In genomic region chr19:46603752-46604241, GRCh38 we compare ENCODE assay signal across 10 cellular contexts. TPM values are rescaled to one million over a fixed set of nuclear protein-coding genes. Genes with fewer than 3 reads are reported as not detected.
DNase-seq lines count a peak whose midpoint lies in the region; ATAC-seq and TF ChIP-seq lines count a peak whose summit lies in the region.
"Had no signal": no experiment of that assay in that cellular context is flagged by ENCODE, and none has a peak within 500 bp of the region (broad histone marks: within the 10 kb centered on the region; RNA-seq: fewer than 3 reads in every experiment).

No MANE protein-coding gene starts in this region.

- no peak for TF ChIP-seq POLR2A in sigmoid colon (IDR thresholded peaks at IDR 0.05)

- H3K4me3 ChIP-seq in CD8-positive, alpha-beta memory T cell (ENCODE audit: low read length), result no peak overlapping the region
- H3K4me3 ChIP-seq in SU-DHL-6 (ENCODE audit: insufficient read depth, low read length, poor library complexity, severe bottlenecking) (no peak overlapping the region), fibroblast of lung (replicated peaks in 1 of 4; ENCODE audit: control extremely low read depth in 1 of 4, insufficient read depth in 1 of 4, low read depth in 3 of 4, low read length in 4 of 4) (peak overlapping the region; percentile 82 to 100 (median 98)), sigmoid colon (no peak overlapping the region)

- no peak for TF ChIP-seq CTCF in SU-DHL-6 (IDR thresholded peaks at IDR 0.05; ENCODE audit: insufficient read depth, low read length, poor library complexity, severe bottlenecking)
- TF ChIP-seq CTCF in fibroblast of lung (conservative IDR thresholded peaks at IDR 0.05 in 1 of 2, IDR thresholded peaks at IDR 0.05 in 1 of 2; ENCODE audit: low read depth in 1 of 2, low read length in 2 of 2), result no peak
- no peak for TF ChIP-seq CTCF in sigmoid colon (IDR thresholded peaks at IDR 0.05)
- TF ChIP-seq CTCF in GM13977 (IDR thresholded peaks at IDR 0.05; ENCODE audit: extremely low read depth, insufficient read depth, missing control alignments), result no peak

- H3K4me1 ChIP-seq in CD8-positive, alpha-beta memory T cell (ENCODE audit: insufficient read depth, low read length), result peaks cover 26% of the 10 kb centered on the region
- H3K4me1 ChIP-seq in fibroblast of lung (ENCODE audit: control insufficient read depth, extremely low read depth, insufficient read depth, low read length) (peaks cover 14% of the 10 kb centered on the region), sigmoid colon (peaks cover 0 to 49% (median 44%) of the 10 kb centered on the region in 4 donors)

- H2AFZ ChIP-seq in SU-DHL-6 (ENCODE audit: low read depth, low read length, severe bottlenecking) (no peak overlapping the region), fibroblast of lung (ENCODE audit: low read length) (no peak overlapping the region)

- in situ Hi-C loops in GM13977 (cut with MboI; ENCODE audit: low pct_unique_long_range_greater_than_20kb, low sequenced_read_pairs, unreplicated experiment), result no loop called here

- POLR2A ChIA-PET in CD8-positive, alpha-beta memory T cell (lab: Charles Lee), result interaction anchor here (4.2 kb wide), 1 partner anchor 7 kb away, joined by 52 read pairs; no protein-coding TSS in a partner anchor

- intact Hi-C loops in sigmoid colon (cut with DNase I), result loop anchor here (10.0 kb wide), 1 partner anchor 251 kb away; the partner anchor contains the start of gene AP2S1

- H3K9me3 ChIP-seq in CD8-positive, alpha-beta memory T cell (ENCODE audit: low read length), result no peaks in the 10 kb centered on the region
- H3K9me3 ChIP-seq in SU-DHL-6 (ENCODE audit: insufficient read depth, low read length), result no peaks in the 10 kb centered on the region
- no peaks in the 10 kb centered on the region for H3K9me3 ChIP-seq in fibroblast of lung (ENCODE audit: control insufficient read depth, insufficient read depth, low read depth, low read length)
- no peaks in the 10 kb centered on the region for H3K9me3 ChIP-seq in sigmoid colon

- TF ChIP-seq EP300 in sigmoid colon (IDR thresholded peaks at IDR 0.05), result no peak

- H3K4me2 ChIP-seq in SU-DHL-6 (ENCODE audit: low read depth, low read length, poor library complexity, severe bottlenecking) (peak overlapping the region; percentile 93), fibroblast of lung (ENCODE audit: extremely low read depth, insufficient read depth, low read length) (peak overlapping the region; percentile 100)

- peak overlapping the region; percentile 94 to 100 (median 99) for H3K4me3 Mint-ChIP-seq in CD8-positive, alpha-beta memory T cell

- peaks cover 0 to 5% (median 2%) of the 10 kb centered on the region in 5 donors for H3K9me3 Mint-ChIP-seq in CD8-positive, alpha-beta memory T cell

- peaks cover 47% of the 10 kb centered on the region for H3K79me2 ChIP-seq in SU-DHL-6 (ENCODE audit: insufficient read depth, low read length)
- peaks cover 60% of the 10 kb centered on the region for H3K79me2 ChIP-seq in fibroblast of lung (ENCODE audit: control insufficient read depth, insufficient read depth, low read length)

- peak overlapping the region in 7 of 8 donors; percentile 92 to 100 (median 96) for H3K27ac Mint-ChIP-seq in CD8-positive, alpha-beta memory T cell

- no peaks in the 10 kb centered on the region for H3K27me3 ChIP-seq in CD8-positive, alpha-beta memory T cell (ENCODE audit: insufficient read depth, low read length, poor library complexity, severe bottlenecking)
- H3K27me3 ChIP-seq in SU-DHL-6 (ENCODE audit: low read length) (no peaks in the 10 kb centered on the region), fibroblast of lung (ENCODE audit: control insufficient read depth, insufficient read depth, low read length) (no peaks in the 10 kb centered on the region), sigmoid colon (no peaks in the 10 kb centered on the region)

- 67 to 69% methylated on average over 9 of the region's 9 CpGs for WGBS in sigmoid colon, 2 donors

- no peak for DNase-seq in CD8-positive, alpha-beta memory T cell
- DNase-seq in fibroblast of lung (ENCODE audit: low read depth in 2 of 2) (no peak), sigmoid colon (peak; percentile 55), GM13977 (ENCODE audit: low spot score) (no peak), cortex of kidney (lab: John Stamatoyannopoulos, UW) (no peak), cerebellum (ENCODE audit: low spot score) (no peak)

- H3K9me2 ChIP-seq in SU-DHL-6 (replicated peaks; ENCODE audit: insufficient read depth, low read length), result no peaks in the 10 kb centered on the region

- H4K20me1 ChIP-seq in SU-DHL-6 (ENCODE audit: low read depth, low read length) (no peaks in the 10 kb centered on the region), fibroblast of lung (ENCODE audit: control insufficient read depth, extremely low read depth, insufficient read depth, low read length) (no peaks in the 10 kb centered on the region)

- peaks cover 37 to 48% (median 48%) of the 10 kb centered on the region in 3 donors for H3K4me1 Mint-ChIP-seq in CD8-positive, alpha-beta memory T cell

- 0 out of 2 replicates have a peak overlapping the region, but pooled peaks have one; percentile 98 for H3K9ac ChIP-seq in SU-DHL-6 (ENCODE audit: low read length)
- H3K9ac ChIP-seq in fibroblast of lung (ENCODE audit: insufficient read depth, low read length), result no peak overlapping the region

- H3K36me3 Mint-ChIP-seq in CD8-positive, alpha-beta memory T cell, result peaks cover 6 to 51% (median 11%) of the 10 kb centered on the region in 3 donors

- CTCF ChIA-PET in CD8-positive, alpha-beta memory T cell (lab: Charles Lee), result interaction anchor here (2.1 to 4.3 kb wide), 2 partner anchors 8 to 10 kb away, joined by 5 to 64 read pairs; no protein-coding TSS in a partner anchor

- ATAC-seq in GM21423 (IDR thresholded peaks at IDR 0.05; ENCODE audit: unreplicated experiment), result no peak

- H3K27me3 Mint-ChIP-seq in CD8-positive, alpha-beta memory T cell, result peaks cover 0 to 7% of the 10 kb centered on the region in 2 donors

- peaks cover 6% of the 10 kb centered on the region for H3F3A ChIP-seq in SU-DHL-6 (ENCODE audit: insufficient read depth)

- H3K36me3 ChIP-seq in CD8-positive, alpha-beta memory T cell (ENCODE audit: insufficient read depth, low read length), result peaks cover 35% of the 10 kb centered on the region
- H3K36me3 ChIP-seq in SU-DHL-6 (ENCODE audit: low read length) (no peaks in the 10 kb centered on the region), fibroblast of lung (ENCODE audit: control insufficient read depth, insufficient read depth, low read length) (peaks cover 25% of the 10 kb centered on the region), sigmoid colon (peaks cover 13 to 32% (median 30%) of the 10 kb centered on the region in 4 donors)

- H3K27ac ChIP-seq in CD8-positive, alpha-beta memory T cell (ENCODE audit: low read depth, low read length), result no peak overlapping the region
- no peak overlapping the region for H3K27ac ChIP-seq in SU-DHL-6 (ENCODE audit: low read depth, low read length)
- H3K27ac ChIP-seq in fibroblast of lung (ENCODE audit: insufficient read depth, low read length), result no peak overlapping the region
- peak overlapping the region; percentile 93 to 95 (median 94) for H3K27ac ChIP-seq in sigmoid colon
- H3K27ac ChIP-seq: epithelial cell of prostate had no signal

RNA-seq across cellular contexts. Expression of gene CALM3, which starts 2.7 kb away (rescaled TPM):
- total RNA-seq in CD8-positive, alpha-beta memory T cell, result 100 to 1,000 TPM; 465 to 493 TPM
- 168 TPM for polyA plus RNA-seq in CD8-positive, alpha-beta memory T cell
- total RNA-seq in fibroblast of lung, result 92.5 and 160 TPM in 2 replicates
- polyA plus RNA-seq in fibroblast of lung, result 901 and 1,408 TPM in 2 replicates
- polyA plus RNA-seq in fibroblast of lung (2012), result 511 and 655 TPM in 2 replicates
- 254 and 316 TPM in 2 replicates for polyA minus RNA-seq in fibroblast of lung (ENCODE audit: low replicate concordance)
- 100 to 1,000 TPM; 127 to 183 (median 159) TPM for total RNA-seq in sigmoid colon
- polyA plus RNA-seq in sigmoid colon, result 100 to 1,000 TPM; 210 to 375 (median 281) TPM
- 193 TPM for total RNA-seq in cerebellum

RNA-seq across cellular contexts. Expression of gene PTGIR, which starts 21.1 kb away (rescaled TPM):
- 10 to 100 TPM; 17.7 to 18.4 TPM for total RNA-seq in CD8-positive, alpha-beta memory T cell
- polyA plus RNA-seq in CD8-positive, alpha-beta memory T cell, result not detected
- total RNA-seq in fibroblast of lung, result 10.3 and 16.5 TPM in 2 replicates
- 8.4 and 27.8 TPM in 2 replicates for polyA plus RNA-seq in fibroblast of lung
- 16.1 and 39.3 TPM in 2 replicates for polyA plus RNA-seq in fibroblast of lung (2012)
- 7.5 and 23.6 TPM in 2 replicates for polyA minus RNA-seq in fibroblast of lung (ENCODE audit: low replicate concordance)
- 1 to 10 TPM; 2.0 to 5.8 (median 3.5) TPM for total RNA-seq in sigmoid colon
- polyA plus RNA-seq in sigmoid colon, result 1 to 10 TPM in 1 of 3 donors, under 1 TPM in 1, not detected in 1; 0.60 to 4.4 TPM
- total RNA-seq in cerebellum, result not detected
- total RNA-seq: SK-MEL-5 had no signal

RNA-seq across cellular contexts. Expression of gene GNG8, which starts 32.2 kb away (rescaled TPM):
- 1 to 10 TPM; 9.0 TPM for total RNA-seq in CD8-positive, alpha-beta memory T cell
- polyA plus RNA-seq in CD8-positive, alpha-beta memory T cell, result not detected
- total RNA-seq in fibroblast of lung, result not detected in 2 replicates
- polyA plus RNA-seq in fibroblast of lung, result not detected in 2 replicates
- not detected in 2 replicates for polyA plus RNA-seq in fibroblast of lung (2012)
- not detected in 2 replicates for polyA minus RNA-seq in fibroblast of lung (ENCODE audit: low replicate concordance)
- not detected for total RNA-seq in sigmoid colon
- polyA plus RNA-seq in sigmoid colon, result not detected
- total RNA-seq in cerebellum, result not detected
- total RNA-seq: SK-MEL-5 had no signal

RNA-seq across cellular contexts. Expression of gene DACT3, which starts 57.2 kb away (rescaled TPM):
- 1 to 10 TPM; 2.5 TPM for total RNA-seq in CD8-positive, alpha-beta memory T cell
- not detected for polyA plus RNA-seq in CD8-positive, alpha-beta memory T cell
- total RNA-seq in fibroblast of lung (4.1 and 5.6 TPM in 2 replicates), sigmoid colon (10 to 100 TPM; 23.7 to 87.2 (median 48.6) TPM), cerebellum (6.6 TPM)
- polyA plus RNA-seq in fibroblast of lung (9.3 and 11.5 TPM in 2 replicates), sigmoid colon (1 to 10 TPM in 2 of 3 donors, under 1 TPM in 1; 0.46 to 2.9 (median 1.8) TPM)
- polyA plus RNA-seq in fibroblast of lung (2012), result 9.4 and 12.0 TPM in 2 replicates
- polyA minus RNA-seq in fibroblast of lung (ENCODE audit: low replicate concordance), result 5.3 and 7.0 TPM in 2 replicates

Comparison
In these comparisons a context has a peak if more than half of its experiments do, and no peak if none do; other contexts are left out.
1. H3K27ac ChIP-seq: peak in sigmoid colon (4 of 4); none in CD8-positive, alpha-beta memory T cell (single experiment), SU-DHL-6 (single experiment) and fibroblast of lung (single experiment).
2. H3K4me3 ChIP-seq: peak in fibroblast of lung (4 of 4); none in CD8-positive, alpha-beta memory T cell (single experiment), SU-DHL-6 (single experiment) and sigmoid colon (0 of 4).